8 cellular contexts compared by ENCODE assay signal in genomic region chr20:62406635-62407176, GRCh38. TPM values are rescaled to one million over a fixed set of nuclear protein-coding genes. Genes with fewer than 3 reads are reported as not detected.
DNase-seq lines count a peak whose midpoint lies in the region; ATAC-seq, FAIRE-seq and TF ChIP-seq lines count a peak whose summit lies in the region.

No MANE protein-coding gene starts in this region.

- no peak overlapping the region for H3K27ac Mint-ChIP-seq in nephron

- H3K9ac ChIP-seq in colonic mucosa (ENCODE audit: low read depth in 2 of 2, low read length in 2 of 2), result peak overlapping the region; percentile 56 to 95

- no peak for DNase-seq in HTR-8/SVneo (ENCODE audit: insufficient read length, low spot score)
- DNase-seq in colonic mucosa, result peak; percentile 42
- no peak for DNase-seq in kidney glomerular epithelial cell (lab: John Stamatoyannopoulos, UW)
- DNase-seq in NCI-H510A (lab: John Stamatoyannopoulos, UW), result no peak
- no peak for DNase-seq in GM10266 (ENCODE audit: extremely low spot score)

- H3K36me3 Mint-ChIP-seq in nephron (ENCODE audit: low read depth), result no peaks in the 10 kb centered on the region

- peaks cover 19% of the 10 kb centered on the region for H3K4me1 ChIP-seq in colonic mucosa

- no peaks in the 10 kb centered on the region for H3K9me3 Mint-ChIP-seq in nephron

- no peak overlapping the region for H3K27ac ChIP-seq in colonic mucosa

- H3K36me3 ChIP-seq in colonic mucosa, result no peaks in the 10 kb centered on the region

- peak; percentile 60 for FAIRE-seq in HTR-8/SVneo (lab: Jason Lieb, UNC)

- H3K9me3 ChIP-seq in colonic mucosa, result no peaks in the 10 kb centered on the region

- H3K27me3 Mint-ChIP-seq in nephron (ENCODE audit: low read depth), result peaks cover 10% of the 10 kb centered on the region

- intact Hi-C loops in colonic mucosa (cut with DNase I), result no loop called here

- peak overlapping the region; percentile 72 to 84 (median 83) for H3K4me3 Mint-ChIP-seq in nephron

- ATAC-seq in GM18909 (IDR thresholded peaks at IDR 0.05; ENCODE audit: poor library complexity, unreplicated experiment) (peak; percentile 7), GM19328 (IDR thresholded peaks at IDR 0.05; ENCODE audit: unreplicated experiment) (no peak)

- H3K4me3 ChIP-seq in colonic mucosa, result peak overlapping the region; percentile 65

- H3K4me1 Mint-ChIP-seq in nephron, result peaks cover 11% of the 10 kb centered on the region

- H3K27me3 ChIP-seq in colonic mucosa, result no peaks in the 10 kb centered on the region

- no peak for TF ChIP-seq CTCF in colonic mucosa (IDR thresholded peaks at IDR 0.05)
- TF ChIP-seq CTCF in nephron (IDR thresholded peaks at IDR 0.05; ENCODE audit: unreplicated experiment in 3 of 3), result no peak
- no peak for TF ChIP-seq CTCF in GM10266 (IDR thresholded peaks at IDR 0.05; ENCODE audit: control insufficient read depth, insufficient read depth, low read depth, missing control alignments)

RNA-seq across cellular contexts. Expression of gene CABLES2, which starts 0.4 kb away (rescaled TPM):
- 10 to 100 TPM in 1 of 2 donors, 1 to 10 TPM in 1; 7.8 to 10.5 TPM for total RNA-seq in colonic mucosa

RNA-seq across cellular contexts. Expression of gene RPS21, which starts 19.8 kb away (rescaled TPM):
- 1,000 to 10,000 TPM; 1,359 to 1,579 TPM for total RNA-seq in colonic mucosa

RNA-seq across cellular contexts. Expression of gene RBBP8NL, which starts 20.6 kb away (rescaled TPM):
- 10 to 100 TPM in 1 of 2 donors, 1 to 10 TPM in 1; 5.9 to 12.5 TPM for total RNA-seq in colonic mucosa

RNA-seq across cellular contexts. Expression of gene LAMA5, which starts 39.6 kb away (rescaled TPM):
- total RNA-seq in colonic mucosa, result 10 to 100 TPM; 32.5 to 35.5 TPM
